28 cellular contexts compared by ENCODE assay signal in genomic region chr7:119838444-119838843, GRCh38.
"Had no signal": no experiment of that assay in that cellular context is flagged by ENCODE, and none has a peak within 500 bp of the region (broad histone marks: within the 10 kb centered on the region; RNA-seq: fewer than 3 reads in every experiment).

No MANE protein-coding gene starts in this region.

- H3K9me3 ChIP-seq: colonic mucosa, gastrocnemius medialis had no signal

- DNase-seq: colonic mucosa; cortex of kidney; dermis blood vessel endothelial cell; dorsolateral prefrontal cortex; effector CD4-positive, alpha-beta T cell; effector CD8-positive, alpha-beta T cell; effector memory CD4-positive, alpha-beta T cell; effector memory CD8-positive, alpha-beta T cell; endodermal cell; erythroblast; esophagus squamous epithelium; foreskin fibroblast; foreskin keratinocyte; foreskin melanocyte; gastrocnemius medialis; glutamatergic neuron; head of caudate nucleus; heart left ventricle; heart right ventricle had no signal

- H3K4me1 ChIP-seq: colonic mucosa, esophagus muscularis mucosa, esophagus squamous epithelium, foreskin keratinocyte, gastrocnemius medialis, gastroesophageal sphincter, heart left ventricle, heart right ventricle had no signal

- H3K27ac ChIP-seq: colonic mucosa, coronary artery, dorsolateral prefrontal cortex, epithelial cell of prostate, esophagus muscularis mucosa, esophagus squamous epithelium, foreskin keratinocyte, gastrocnemius medialis, gastroesophageal sphincter, heart left ventricle, heart right ventricle had no signal

- FAIRE-seq: colon, endometrium, endothelial cell of umbilical vein, frontal cortex had no signal

- ATAC-seq: effector memory CD8-positive, alpha-beta T cell; esophagus mucosa; foreskin keratinocyte; gastrocnemius medialis; gastroesophageal sphincter; heart left ventricle; heart right ventricle had no signal

- H3K36me3 ChIP-seq: colonic mucosa, esophagus muscularis mucosa, esophagus squamous epithelium, gastrocnemius medialis, gastroesophageal sphincter, heart left ventricle, heart right ventricle had no signal

- H3K27me3 ChIP-seq: colonic mucosa, dorsolateral prefrontal cortex, esophagus muscularis mucosa, esophagus squamous epithelium, foreskin keratinocyte, gastrocnemius medialis, gastroesophageal sphincter, heart left ventricle, heart right ventricle had no signal

- H3K4me3 ChIP-seq: colonic mucosa, coronary artery, dorsolateral prefrontal cortex, esophagus muscularis mucosa, esophagus squamous epithelium, gastrocnemius medialis, gastroesophageal sphincter, heart left ventricle, heart right ventricle had no signal
